In the genomic region with DNA sequence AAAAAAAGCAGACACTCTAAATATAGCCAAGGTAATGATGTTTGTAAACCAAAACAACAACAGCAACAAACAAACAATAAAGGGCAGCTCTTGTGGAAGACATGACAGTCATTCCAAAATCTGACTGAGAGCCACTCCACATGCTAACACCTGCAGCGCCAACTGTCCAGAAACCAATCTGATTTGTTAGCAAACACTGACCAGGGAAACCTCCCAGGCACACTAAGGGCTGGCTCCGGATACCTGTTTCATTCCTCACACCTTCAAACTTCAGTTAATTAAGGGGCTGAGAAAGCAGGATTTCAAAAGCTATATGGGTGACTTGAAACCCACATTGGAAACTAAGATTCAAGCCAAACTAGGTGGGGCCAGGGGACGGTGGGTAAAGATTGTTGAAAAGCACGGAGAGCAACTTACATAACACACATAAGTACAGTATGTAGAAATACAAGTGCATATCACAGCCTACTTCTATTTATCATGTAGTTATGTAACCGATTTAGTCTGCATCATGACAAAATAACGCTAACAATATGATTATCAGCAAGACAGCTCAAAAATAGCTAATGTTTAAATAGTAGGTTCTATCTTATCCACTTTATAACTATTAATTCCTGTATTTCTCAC, we compare ENCODE assay signal across 1 cellular context.
TF ChIP-seq lines count a peak whose summit lies in the region.

No MANE protein-coding gene starts in this region.

TF ChIP-seq in IMR-90, 13 proteins besides CTCF, POLR2A, EP300 and RAD21:
- TF ChIP-seq, protein P1, sequence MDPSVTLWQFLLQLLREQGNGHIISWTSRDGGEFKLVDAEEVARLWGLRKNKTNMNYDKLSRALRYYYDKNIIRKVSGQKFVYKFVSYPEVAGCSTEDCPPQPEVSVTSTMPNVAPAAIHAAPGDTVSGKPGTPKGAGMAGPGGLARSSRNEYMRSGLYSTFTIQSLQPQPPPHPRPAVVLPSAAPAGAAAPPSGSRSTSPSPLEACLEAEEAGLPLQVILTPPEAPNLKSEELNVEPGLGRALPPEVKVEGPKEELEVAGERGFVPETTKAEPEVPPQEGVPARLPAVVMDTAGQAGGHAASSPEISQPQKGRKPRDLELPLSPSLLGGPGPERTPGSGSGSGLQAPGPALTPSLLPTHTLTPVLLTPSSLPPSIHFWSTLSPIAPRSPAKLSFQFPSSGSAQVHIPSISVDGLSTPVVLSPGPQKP (IDR thresholded peaks at IDR 0.05; ENCODE audit: borderline replicate concordance, low read depth, low read length), result no peak
- no peak for TF ChIP-seq NFE2L2 (IDR thresholded peaks at IDR 0.05; ENCODE audit: low read depth, low read length)
- TF ChIP-seq CHD1 (IDR thresholded peaks at IDR 0.05; ENCODE audit: low read depth, low read length), result no peak
- TF ChIP-seq MAZ (IDR thresholded peaks at IDR 0.05; ENCODE audit: borderline replicate concordance, low read depth, low read length), result no peak
- no peak for TF ChIP-seq CEBPB (IDR thresholded peaks at IDR 0.05; ENCODE audit: low read depth, low read length)
- no peak for TF ChIP-seq RCOR1 (IDR thresholded peaks at IDR 0.05; ENCODE audit: insufficient replicate concordance, low read length)
- no peak for TF ChIP-seq MAFK (IDR thresholded peaks at IDR 0.05; ENCODE audit: low read depth, low read length)
- TF ChIP-seq, protein P2, sequence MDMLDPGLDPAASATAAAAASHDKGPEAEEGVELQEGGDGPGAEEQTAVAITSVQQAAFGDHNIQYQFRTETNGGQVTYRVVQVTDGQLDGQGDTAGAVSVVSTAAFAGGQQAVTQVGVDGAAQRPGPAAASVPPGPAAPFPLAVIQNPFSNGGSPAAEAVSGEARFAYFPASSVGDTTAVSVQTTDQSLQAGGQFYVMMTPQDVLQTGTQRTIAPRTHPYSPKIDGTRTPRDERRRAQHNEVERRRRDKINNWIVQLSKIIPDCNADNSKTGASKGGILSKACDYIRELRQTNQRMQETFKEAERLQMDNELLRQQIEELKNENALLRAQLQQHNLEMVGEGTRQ (IDR thresholded peaks at IDR 0.05; ENCODE audit: low read depth, low read length), result no peak
- no peak for TF ChIP-seq FOS (IDR thresholded peaks at IDR 0.05; ENCODE audit: low read depth, low read length)
- no peak for TF ChIP-seq BHLHE40 (IDR thresholded peaks at IDR 0.05; ENCODE audit: low read depth, low read length)
- no peak for TF ChIP-seq RFX5 (IDR thresholded peaks at IDR 0.05; ENCODE audit: low read depth, low read length)
